1 cellular context compared by ENCODE assay signal in the genomic region with DNA sequence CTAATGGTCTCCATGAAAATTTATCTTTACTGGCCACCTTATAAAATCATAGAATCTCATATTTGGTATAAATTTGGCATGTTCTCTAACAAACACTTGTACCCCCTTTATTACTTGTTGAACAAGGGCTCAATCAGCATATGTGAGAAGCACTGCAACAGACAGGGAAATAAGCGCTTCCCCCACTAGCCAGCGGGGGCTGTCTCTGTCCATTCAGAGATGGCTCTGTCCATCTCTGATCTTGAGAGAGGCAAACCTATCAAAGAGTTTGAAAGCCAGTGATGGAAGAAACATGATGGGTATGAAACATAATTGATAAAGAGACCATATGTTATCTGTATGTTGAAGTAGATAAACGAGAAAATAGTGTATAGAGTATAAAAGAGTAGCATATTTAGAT.
TF ChIP-seq lines count a peak whose summit lies in the region.

No MANE protein-coding gene starts in this region.

TF ChIP-seq in SK-N-SH treated with all-trans-retinoic acid at 6 μM for 48 hours, 23 proteins besides CTCF, POLR2A, EP300 and RAD21 (continued from another document):
- TF ChIP-seq, protein P1, sequence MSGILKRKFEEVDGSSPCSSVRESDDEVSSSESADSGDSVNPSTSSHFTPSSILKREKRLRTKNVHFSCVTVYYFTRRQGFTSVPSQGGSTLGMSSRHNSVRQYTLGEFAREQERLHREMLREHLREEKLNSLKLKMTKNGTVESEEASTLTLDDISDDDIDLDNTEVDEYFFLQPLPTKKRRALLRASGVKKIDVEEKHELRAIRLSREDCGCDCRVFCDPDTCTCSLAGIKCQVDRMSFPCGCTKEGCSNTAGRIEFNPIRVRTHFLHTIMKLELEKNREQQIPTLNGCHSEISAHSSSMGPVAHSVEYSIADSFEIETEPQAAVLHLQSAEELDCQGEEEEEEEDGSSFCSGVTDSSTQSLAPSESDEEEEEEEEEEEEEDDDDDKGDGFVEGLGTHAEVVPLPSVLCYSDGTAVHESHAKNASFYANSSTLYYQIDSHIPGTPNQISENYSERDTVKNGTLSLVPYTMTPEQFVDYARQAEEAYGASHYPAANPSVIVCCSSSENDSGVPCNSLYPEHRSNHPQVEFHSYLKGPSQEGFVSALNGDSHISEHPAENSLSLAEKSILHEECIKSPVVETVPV (CRISPR knock-in tag; IDR thresholded peaks at IDR 0.05): no peak
- TF ChIP-seq, protein P2, sequence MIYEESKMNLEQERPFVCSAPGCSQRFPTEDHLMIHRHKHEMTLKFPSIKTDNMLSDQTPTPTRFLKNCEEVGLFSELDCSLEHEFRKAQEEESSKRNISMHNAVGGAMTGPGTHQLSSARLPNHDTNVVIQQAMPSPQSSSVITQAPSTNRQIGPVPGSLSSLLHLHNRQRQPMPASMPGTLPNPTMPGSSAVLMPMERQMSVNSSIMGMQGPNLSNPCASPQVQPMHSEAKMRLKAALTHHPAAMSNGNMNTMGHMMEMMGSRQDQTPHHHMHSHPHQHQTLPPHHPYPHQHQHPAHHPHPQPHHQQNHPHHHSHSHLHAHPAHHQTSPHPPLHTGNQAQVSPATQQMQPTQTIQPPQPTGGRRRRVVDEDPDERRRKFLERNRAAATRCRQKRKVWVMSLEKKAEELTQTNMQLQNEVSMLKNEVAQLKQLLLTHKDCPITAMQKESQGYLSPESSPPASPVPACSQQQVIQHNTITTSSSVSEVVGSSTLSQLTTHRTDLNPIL (CRISPR knock-in tag; IDR thresholded peaks at IDR 0.05; ENCODE audit: low read depth): no peak
